10 cellular contexts compared by ENCODE assay signal in the genomic region with DNA sequence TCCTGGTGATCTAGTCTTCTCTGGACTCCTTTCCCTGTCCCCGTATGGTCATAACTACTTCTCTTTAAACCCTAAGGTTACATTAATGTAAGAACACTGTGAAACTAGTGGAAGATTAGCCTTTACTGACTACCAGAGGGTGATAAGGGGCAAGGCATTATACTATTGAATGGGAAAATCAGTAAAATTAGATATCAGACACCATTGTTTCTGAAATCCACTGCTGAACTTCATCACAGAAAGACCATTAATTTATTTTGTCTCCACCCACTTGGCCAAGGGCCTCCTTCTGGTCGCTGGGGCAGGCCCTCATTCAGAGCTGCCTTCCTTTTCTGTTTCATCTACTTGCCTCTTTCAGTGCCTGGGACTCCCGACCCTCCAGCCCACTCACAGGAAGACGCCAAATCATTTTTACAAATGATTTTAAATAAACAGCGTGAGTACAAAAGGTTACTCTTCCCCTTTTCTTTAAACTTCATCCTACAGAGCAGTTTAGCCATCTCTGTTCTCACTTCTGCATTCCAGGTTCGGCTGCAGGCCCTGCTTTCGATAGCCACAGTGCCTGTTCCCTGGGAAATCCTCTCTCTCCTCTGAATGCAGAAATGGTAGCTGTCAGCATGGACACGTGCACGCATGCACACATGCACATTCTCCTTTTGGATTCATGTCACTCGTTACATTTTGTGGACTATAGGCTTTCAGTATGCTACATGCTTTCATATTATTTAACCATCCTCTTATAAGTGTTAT.
DNase-seq lines count a peak whose midpoint lies in the region; ATAC-seq, FAIRE-seq and TF ChIP-seq lines count a peak whose summit lies in the region.
"Had no signal": no experiment of that assay in that cellular context is flagged by ENCODE, and none has a peak within 500 bp of the region (broad histone marks: within the 10 kb centered on the region; RNA-seq: fewer than 3 reads in every experiment).

No MANE protein-coding gene starts in this region.

- no peak overlapping the region for H3K4ac ChIP-seq in H1 (replicated peaks; ENCODE audit: insufficient read length, low read depth, low read length)

- no peak overlapping the region for H3K56ac ChIP-seq in H1 (replicated peaks; ENCODE audit: insufficient read length, low read depth, low read length)

- TF ChIP-seq CTCF in GM10248 (IDR thresholded peaks at IDR 0.05; ENCODE audit: control extremely low read depth, extremely low read depth, low read depth, missing control alignments) (no peak), H1 (IDR thresholded peaks at IDR 0.05; ENCODE audit: control extremely low read depth in 1 of 3, insufficient read depth in 1 of 3, low read depth in 1 of 3, low read length in 3 of 3) (no peak)

- no peak overlapping the region for H2AK5ac ChIP-seq in H1 (ENCODE audit: low read depth, low read length)

- no peak overlapping the region for H3K23ac ChIP-seq in H1 (ENCODE audit: insufficient read length)

- no peaks in the 10 kb centered on the region for H4K20me1 ChIP-seq in H1 (replicated peaks in 1 of 2; ENCODE audit: control insufficient read depth in 1 of 2, insufficient read depth in 2 of 2, low read length in 2 of 2)

- peak; percentile 32 for DNase-seq in GM10248 (ENCODE audit: extremely low spot score)
- no peak for DNase-seq in H1 (ENCODE audit: low read depth in 1 of 2, low spot score in 2 of 2)
- no peak for DNase-seq in EL
- DNase-seq in T-helper 1 cell, result no peak
- no peak for DNase-seq in activated CD8-positive, alpha-beta memory T cell treated with anti-CD3 and anti-CD28 coated beads, Interleukin-2, amount 50 U/mL, for 4 hours
- DNase-seq in effector memory CD4-positive, alpha-beta T cell, result no peak
- DNase-seq: activated effector memory CD4-positive, alpha-beta T cell treated with Interleukin-2 at 50 U/mL for 16 hours; NCI-H2107 had no signal

- H4K8ac ChIP-seq in H1 (ENCODE audit: extremely low read depth, insufficient read depth, low read length), result no peak overlapping the region

- H3K9ac ChIP-seq in H1 (replicated peaks in 1 of 4; ENCODE audit: extremely low read depth in 1 of 4, low read depth in 3 of 4, low read length in 3 of 4), result no peak overlapping the region

- H3K79me1 ChIP-seq in H1 (ENCODE audit: low read depth, low read length), result no peaks in the 10 kb centered on the region

- H3K4me3 ChIP-seq in H1 (ENCODE audit: extremely low read depth in 1 of 4, insufficient read depth in 2 of 4, low read depth in 3 of 4, low read length in 4 of 4), result no peak overlapping the region
- H3K4me3 ChIP-seq in effector memory CD4-positive, alpha-beta T cell (ENCODE audit: insufficient read depth, low read depth, low read length, poor library complexity, severe bottlenecking), result no peak overlapping the region

- H2BK20ac ChIP-seq in H1 (ENCODE audit: low read length), result no peak overlapping the region

- no peak for TF ChIP-seq EP300 in H1 (IDR thresholded peaks at IDR 0.05; ENCODE audit: borderline replicate concordance in 1 of 2, low read depth in 2 of 2, low read length in 2 of 2)

- H2BK5ac ChIP-seq in H1 (ENCODE audit: low read depth, low read length), result no peak overlapping the region

- H3K79me2 ChIP-seq in H1 (ENCODE audit: control insufficient read depth in 1 of 2, insufficient read depth in 2 of 2, low read length in 2 of 2), result no peaks in the 10 kb centered on the region

- no peak overlapping the region for H3K14ac ChIP-seq in H1 (ENCODE audit: insufficient read length)

- ATAC-seq in GM21528 (IDR thresholded peaks at IDR 0.05; ENCODE audit: low FRiP score, unreplicated experiment), result peak; percentile 65
- peak; percentile 63 for ATAC-seq in HG03469 (IDR thresholded peaks at IDR 0.05; ENCODE audit: unreplicated experiment)

- H3K9me3 ChIP-seq in H1 (ENCODE audit: insufficient read depth in 2 of 2, low read depth in 1 of 2, low read length in 1 of 2), result no peaks in the 10 kb centered on the region
- H3K9me3 ChIP-seq in effector memory CD4-positive, alpha-beta T cell (ENCODE audit: control insufficient read depth, low read length), result no peaks in the 10 kb centered on the region

- no peaks in the 10 kb centered on the region for H3K36me3 ChIP-seq in H1 (ENCODE audit: control insufficient read depth in 2 of 4, insufficient read depth in 4 of 4, low read length in 3 of 4)
- no peaks in the 10 kb centered on the region for H3K36me3 ChIP-seq in effector memory CD4-positive, alpha-beta T cell (ENCODE audit: control insufficient read depth, insufficient read depth, low read length)

- H3K23me2 ChIP-seq in H1 (ENCODE audit: low read depth, low read length), result no peaks in the 10 kb centered on the region

- FAIRE-seq in H1 (lab: Jason Lieb, UNC), result no peak

- H2BK12ac ChIP-seq in H1 (ENCODE audit: low read depth, low read length), result no peak overlapping the region

- 90% methylated on average over 10 of the region's 10 CpGs; no CpG with 5 or more reads in 1 of the 2 experiments for WGBS in H1 (ENCODE audit: extremely low coverage in 1 of 2, insufficient coverage in 1 of 2, insufficient read length in 1 of 2, insufficient replicate concordance in 2 of 2, low coverage in 1 of 2, low lambda C conversion rate in 2 of 2, missing lambda C conversion rate in 1 of 2), 2 experiments

- no peak for TF ChIP-seq POLR2A in H1 (IDR thresholded peaks at IDR 0.05; ENCODE audit: control extremely low read depth in 1 of 2, low read depth in 2 of 2, low read length in 2 of 2)

- TF ChIP-seq RAD21 in H1 (IDR thresholded peaks at IDR 0.05 in 1 of 2, conservative IDR thresholded peaks at IDR 0.05 in 1 of 2; ENCODE audit: low read depth in 2 of 2, low read length in 2 of 2), result no peak

- H4K91ac ChIP-seq in H1 (replicated peaks; ENCODE audit: insufficient read length, low read length), result no peak overlapping the region

- no peak overlapping the region for H3K18ac ChIP-seq in H1 (ENCODE audit: extremely low read depth, low read length)

- CTCF ChIA-PET in GM10248 (lab: Yijun Ruan, JAX), result no interaction called here
- CTCF ChIA-PET in H1 (lab: Charles Lee; ENCODE audit: partially characterized antibody), result no interaction called here

- H2BK15ac ChIP-seq in H1 (ENCODE audit: low read length), result no peak overlapping the region

- no peak overlapping the region for H4K5ac ChIP-seq in H1 (ENCODE audit: insufficient read length, low read depth, low read length)

- H3K27ac ChIP-seq in H1 (ENCODE audit: low read depth, low read length), result no peak overlapping the region
- H3K27ac ChIP-seq in effector memory CD4-positive, alpha-beta T cell (ENCODE audit: insufficient read depth, low read length, poor library complexity, severe bottlenecking), result no peak overlapping the region

- H3K4me1 ChIP-seq in H1 (replicated peaks in 1 of 4; ENCODE audit: control insufficient read depth in 3 of 4, insufficient read depth in 4 of 4, low read length in 3 of 4), result no peaks in the 10 kb centered on the region
- no peaks in the 10 kb centered on the region for H3K4me1 ChIP-seq in effector memory CD4-positive, alpha-beta T cell (ENCODE audit: control insufficient read depth, insufficient read depth, low read length, poor library complexity, severe bottlenecking)

- no peak overlapping the region for H2BK120ac ChIP-seq in H1 (replicated peaks; ENCODE audit: low read depth, low read length)

- H3K27me3 ChIP-seq in H1 (replicated peaks in 1 of 4; ENCODE audit: control insufficient read depth in 3 of 4, extremely low read depth in 1 of 4, insufficient read depth in 3 of 4, low read length in 3 of 4), result no peaks in the 10 kb centered on the region
- H3K27me3 ChIP-seq in effector memory CD4-positive, alpha-beta T cell (replicated peaks; ENCODE audit: control insufficient read depth, insufficient read depth, low read length, poor library complexity, severe bottlenecking), result no peaks in the 10 kb centered on the region

- POLR2A ChIA-PET in GM10248 (lab: Yijun Ruan, JAX), result no interaction called here
- POLR2A ChIA-PET in H1 (lab: Charles Lee; ENCODE audit: partially characterized antibody), result no interaction called here

- 0 out of 2 replicates have a peak overlapping the region, but pooled peaks have one; percentile 17 for H2AFZ ChIP-seq in H1 (ENCODE audit: low read length)

- no peak overlapping the region for H3K4me2 ChIP-seq in H1 (ENCODE audit: insufficient read depth in 1 of 2, low read depth in 2 of 2, low read length in 2 of 2)

TF ChIP-seq in H1, 55 proteins besides CTCF, POLR2A, EP300 and RAD21:
- TF ChIP-seq NANOG (IDR thresholded peaks at IDR 0.05; ENCODE audit: insufficient read depth, low read depth, low read length, poor library complexity, severe bottlenecking) (no peak), TEAD4 (IDR thresholded peaks at IDR 0.05; ENCODE audit: low read depth, low read length) (no peak), NRF1 (IDR thresholded peaks at IDR 0.05; ENCODE audit: low read depth, low read length) (no peak), JUND (IDR thresholded peaks at IDR 0.05; ENCODE audit: low read length) (no peak), EGR1 (IDR thresholded peaks at IDR 0.05; ENCODE audit: borderline replicate concordance, low read depth, low read length) (no peak), EZH2 (IDR thresholded peaks at IDR 0.05; ENCODE audit: low read depth, low read length, severe bottlenecking) (no peak), CREB1 (IDR thresholded peaks at IDR 0.05) (no peak), CHD2 (IDR thresholded peaks at IDR 0.05; ENCODE audit: low read length) (no peak), SP2 (IDR thresholded peaks at IDR 0.05; ENCODE audit: low read length) (no peak), KDM4A (IDR thresholded peaks at IDR 0.05; ENCODE audit: low read depth, low read length, severe bottlenecking) (no peak), TBP (IDR thresholded peaks at IDR 0.05; ENCODE audit: low read depth, low read length) (no peak), CTBP2 (IDR thresholded peaks at IDR 0.05; ENCODE audit: borderline replicate concordance, insufficient read depth, insufficient read length, low read length) (no peak), BCL11A (IDR thresholded peaks at IDR 0.05; ENCODE audit: low read depth in 2 of 2, low read length in 2 of 2) (no peak), SIRT6 (IDR thresholded peaks at IDR 0.05; ENCODE audit: low read length) (no peak)
